18 cellular contexts compared by ENCODE assay signal in the genomic region with DNA sequence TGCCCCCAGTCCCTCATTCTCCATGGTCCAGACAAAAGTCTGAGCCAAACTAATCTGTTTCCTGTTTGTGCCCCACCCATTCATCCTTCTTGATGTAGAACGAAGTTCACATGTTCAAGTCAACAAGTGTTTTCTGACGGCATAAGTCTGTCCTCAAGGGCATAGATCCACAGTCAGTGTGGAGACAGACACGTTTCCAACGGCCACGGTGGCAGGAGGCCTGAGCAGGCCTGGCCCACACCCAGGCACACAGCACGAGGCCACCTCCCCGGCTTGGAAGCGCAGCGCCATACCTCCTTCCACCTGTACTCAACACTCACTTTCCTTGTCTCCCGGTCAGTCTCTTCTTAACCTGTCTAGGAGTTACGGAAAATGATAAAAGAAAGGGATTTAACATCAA. TPM values are rescaled to one million over a fixed set of nuclear protein-coding genes. Genes with fewer than 3 reads are reported as not detected.
DNase-seq lines count a peak whose midpoint lies in the region; ATAC-seq and TF ChIP-seq lines count a peak whose summit lies in the region.
"Had no signal": no experiment of that assay in that cellular context is flagged by ENCODE, and none has a peak within 500 bp of the region (broad histone marks: within the 10 kb centered on the region; RNA-seq: fewer than 3 reads in every experiment).

No MANE protein-coding gene starts in this region.

- ATAC-seq in left ventricle myocardium superior (peak; percentile 81), GM18870 (IDR thresholded peaks at IDR 0.05; ENCODE audit: unreplicated experiment) (no peak), HG03565 (IDR thresholded peaks at IDR 0.05; ENCODE audit: unreplicated experiment) (no peak)
- ATAC-seq: K562, Panc1 had no signal

- intact Hi-C loops in left ventricle myocardium superior (cut with micrococcal nuclease) (no loop called here), posterior vena cava (cut with DNase I) (no loop called here)

- no peak overlapping the region for H3K4me3 Mint-ChIP-seq in mesothelial cell of epicardium
- H3K4me3 Mint-ChIP-seq: CD4-positive, CD25-positive, alpha-beta regulatory T cell had no signal

- no peaks in the 10 kb centered on the region for H3K36me3 Mint-ChIP-seq in mesothelial cell of epicardium

- no peak overlapping the region for H3K27ac Mint-ChIP-seq in mesothelial cell of epicardium

- peak; percentile 60 for DNase-seq in G401 (ENCODE audit: low spot score)
- peak in 1 of 61 donors; percentile 40 for DNase-seq in caudate nucleus (lab: John Stamatoyannopoulos, UW)
- DNase-seq in left ventricle myocardium superior = peak; percentile 53
- peak; percentile 43 for DNase-seq in posterior vena cava (ENCODE audit: low spot score)
- no peak for DNase-seq in mesothelial cell of epicardium (ENCODE audit: low spot score in 2 of 2, unreplicated experiment in 2 of 2)
- no peak for DNase-seq in NCI-H2029 treated with DMSO at 0.1 percent for 48 hours (lab: John Stamatoyannopoulos, UW)
- DNase-seq: Calu3; CD4-positive, CD25-positive, alpha-beta regulatory T cell; NCI-H1048; NCI-H510A; NCI-H82; SHP77 had no signal

- in situ Hi-C loops in G401 (cut with HindIII; ENCODE audit: low sequenced_read_pairs) = no loop called here

- no peak for TF ChIP-seq CTCF in mesothelial cell of epicardium (IDR thresholded peaks at IDR 0.05; ENCODE audit: unreplicated experiment)

- no peaks in the 10 kb centered on the region for H3K9me3 Mint-ChIP-seq in mesothelial cell of epicardium

- peaks cover 14% of the 10 kb centered on the region for H3K4me1 Mint-ChIP-seq in mesothelial cell of epicardium
- H3K4me1 Mint-ChIP-seq: CD4-positive, CD25-positive, alpha-beta regulatory T cell had no signal

- no peaks in the 10 kb centered on the region for H3K27me3 Mint-ChIP-seq in mesothelial cell of epicardium (ENCODE audit: low read depth)

- peak overlapping the region; percentile 54 for H3K27ac ChIP-seq in caudate nucleus (ENCODE audit: low read depth, low read length)

RNA-seq across cellular contexts. Expression of gene ADORA1, which starts 16.1 kb away (rescaled TPM):
- total RNA-seq in G401 (2014; rRNA removed; shearing (Covaris generic)) = 8.4 and 13.2 TPM in 2 replicates
- total RNA-seq in left ventricle myocardium superior (13.5 TPM), posterior vena cava (1 to 10 TPM in 1 of 2 donors, under 1 TPM in 1; 0.32 to 1.3 TPM), mesothelial cell of epicardium (2.9 to 4.3 TPM (median 3.8 TPM) in 3 replicates)
- total RNA-seq: CD4-positive, CD25-positive, alpha-beta regulatory T cell; GM12878; K562 had no signal

RNA-seq across cellular contexts. Expression of gene MYBPH, which starts 32.0 kb away (rescaled TPM):
- 0.47 TPM in 1 of 2 replicates, not detected in the other for total RNA-seq in G401 (2014; rRNA removed; shearing (Covaris generic))
- total RNA-seq in left ventricle myocardium superior (not detected), posterior vena cava (not detected), mesothelial cell of epicardium (not detected in 3 replicates)
- total RNA-seq: A673; Calu3; CD4-positive, CD25-positive, alpha-beta regulatory T cell; K562 had no signal

RNA-seq across cellular contexts. Expression of gene CHI3L1, which starts 42.8 kb away (rescaled TPM):
- total RNA-seq in G401 (2014; rRNA removed; shearing (Covaris generic)) = 1.3 TPM in 1 of 2 replicates, not detected in the other
- total RNA-seq in left ventricle myocardium superior (1.0 TPM), posterior vena cava (10 to 100 TPM; 26.7 to 30.3 TPM), mesothelial cell of epicardium (0.13 to 0.32 TPM (median 0.22 TPM) in 3 replicates)
- total RNA-seq: A673; Calu3; CD4-positive, CD25-positive, alpha-beta regulatory T cell; K562 had no signal

RNA-seq across cellular contexts. Expression of gene MYOG, which starts 57.9 kb away (rescaled TPM):
- total RNA-seq in G401 (2014; rRNA removed; shearing (Covaris generic)) = not detected in 2 replicates
- total RNA-seq in left ventricle myocardium superior = not detected
- not detected for total RNA-seq in posterior vena cava
- total RNA-seq in mesothelial cell of epicardium = not detected in 3 replicates
- total RNA-seq: A673; Calu3; CD4-positive, CD25-positive, alpha-beta regulatory T cell; GM12878; K562 had no signal

Comparison
In these comparisons a context has a peak if more than half of its experiments do, and no peak if none do; other contexts are left out.
1. DNase-seq: peak in G401 (single experiment), left ventricle myocardium superior (single experiment) and posterior vena cava (single experiment); none in mesothelial cell of epicardium (0 of 2) and NCI-H2029 treated with DMSO at 0.1 percent for 48 hours (single experiment).
2. RNA of gene CHI3L1, which starts 42.8 kb away (total RNA-seq): 26.7 to 30.3 TPM in posterior vena cava; 1.3 TPM in G401, 1.0 TPM in left ventricle myocardium superior (single experiment) and 0.13 to 0.32 TPM in mesothelial cell of epicardium; every median in the first group is over 10 times any median in the second.